ENCODE assay signal across 1 cellular context in the genomic region with DNA sequence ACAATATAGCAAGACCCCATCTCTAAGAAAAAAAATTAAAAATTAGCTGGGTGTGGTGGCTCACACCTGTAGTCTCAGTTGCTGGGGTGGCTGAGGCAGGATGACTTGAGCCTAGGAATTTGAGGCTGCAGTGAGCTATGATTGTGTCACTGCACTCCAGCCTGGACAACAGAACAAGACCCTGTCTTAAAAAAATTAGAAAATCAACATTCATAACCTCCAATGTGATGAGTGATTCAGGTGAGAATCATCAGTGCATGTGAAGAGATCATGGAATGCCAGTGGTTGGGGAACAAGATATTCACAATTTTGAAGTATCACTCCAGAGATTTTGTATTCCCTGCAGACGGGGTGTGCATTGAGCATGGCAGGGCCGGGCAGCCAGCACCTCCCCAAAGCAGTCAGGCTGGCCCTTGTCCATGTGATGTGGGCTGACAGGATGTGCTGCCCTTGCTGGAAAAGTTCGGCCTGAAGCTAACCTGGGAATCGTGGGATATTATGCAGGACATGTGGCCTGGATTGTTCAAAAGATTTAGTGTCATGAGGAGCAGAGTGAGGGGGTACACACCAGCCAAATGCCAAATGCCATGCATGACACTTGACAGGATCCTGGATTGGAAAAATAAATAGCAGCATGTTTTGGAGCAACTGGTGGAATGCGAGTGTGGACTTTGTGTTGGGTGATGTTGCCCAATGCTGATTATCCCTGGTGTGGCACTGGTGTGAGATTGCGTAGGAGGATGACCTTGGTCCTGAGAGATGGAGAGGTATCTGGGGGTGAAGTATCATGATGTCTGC.
A peak's percentile ranks its signal among the peaks of the same experiment; 100 is the strongest.
TF ChIP-seq lines count a peak whose summit lies in the region.

No MANE protein-coding gene starts in this region.

TF ChIP-seq in HepG2, 621 proteins besides CTCF, POLR2A, EP300 and RAD21 (continued from another document and continues in another):
- TF ChIP-seq KLF12 (CRISPR knock-in tag; IDR thresholded peaks at IDR 0.05; ENCODE audit: borderline replicate concordance), result no peak
- TF ChIP-seq ZBTB34 (CRISPR knock-in tag; IDR thresholded peaks at IDR 0.05), result peak; percentile 97; the same call in 1 of the 2 replicates
- peak; percentile 64; the same call in 1 of the 2 replicates for TF ChIP-seq ZNF746 (CRISPR knock-in tag; IDR thresholded peaks at IDR 0.05)
- TF ChIP-seq HNRNPLL (IDR thresholded peaks at IDR 0.05; ENCODE audit: low read depth, low read length, poor library complexity, severe bottlenecking), result no peak
- TF ChIP-seq MTERF4 (CRISPR knock-in tag; IDR thresholded peaks at IDR 0.05), result no peak; the same call in 1 of the 2 replicates
- TF ChIP-seq U2AF2 (IDR thresholded peaks at IDR 0.05; ENCODE audit: low read depth, low read length), result no peak
- no peak; the same call in 1 of the 2 replicates for TF ChIP-seq ZNF263 (CRISPR knock-in tag; IDR thresholded peaks at IDR 0.05)
- no peak for TF ChIP-seq NFE2L1 (CRISPR knock-in tag; IDR thresholded peaks at IDR 0.05; ENCODE audit: borderline replicate concordance)
- peak; percentile 93 for TF ChIP-seq TGIF2 (CRISPR knock-in tag; IDR thresholded peaks at IDR 0.05)
- no peak for TF ChIP-seq LRRFIP1 (CRISPR knock-in tag; conservative IDR thresholded peaks at IDR 0.05)
- TF ChIP-seq ATF4 (CRISPR knock-in tag; IDR thresholded peaks at IDR 0.05), result peak in 1 of 2 experiments; percentile 91; a peak in 2 of 4 replicates
- no peak for TF ChIP-seq ZNF17 (CRISPR knock-in tag; IDR thresholded peaks at IDR 0.05)
- TF ChIP-seq FOXA3 (CRISPR knock-in tag; IDR thresholded peaks at IDR 0.05), result peak; percentile 95
- TF ChIP-seq HIVEP1 (CRISPR knock-in tag; IDR thresholded peaks at IDR 0.05), result no peak
- peak; percentile 86; the same call in 1 of the 2 replicates for TF ChIP-seq ZNF790 (CRISPR knock-in tag; IDR thresholded peaks at IDR 0.05; ENCODE audit: borderline replicate concordance)
- peak; percentile 89 for TF ChIP-seq KLF6 (CRISPR knock-in tag; IDR thresholded peaks at IDR 0.05)
- TF ChIP-seq ZNF121 (CRISPR knock-in tag; IDR thresholded peaks at IDR 0.05), result peak; percentile 80
- no peak for TF ChIP-seq ZNF691 (CRISPR knock-in tag; IDR thresholded peaks at IDR 0.05; ENCODE audit: borderline replicate concordance, low read depth)
- peak; percentile 93 for TF ChIP-seq TBX3 (IDR thresholded peaks at IDR 0.05; ENCODE audit: borderline replicate concordance)
- no peak for TF ChIP-seq ZNF562 (CRISPR knock-in tag; IDR thresholded peaks at IDR 0.05; ENCODE audit: borderline replicate concordance)
- TF ChIP-seq CENPX (CRISPR knock-in tag; IDR thresholded peaks at IDR 0.05), result no peak
- TF ChIP-seq ZFP1 (CRISPR knock-in tag; IDR thresholded peaks at IDR 0.05), result peak; percentile 93
- peak; percentile 98 for TF ChIP-seq MIER3 (CRISPR knock-in tag; IDR thresholded peaks at IDR 0.05; ENCODE audit: borderline replicate concordance)
- TF ChIP-seq ZNF510 (CRISPR knock-in tag; IDR thresholded peaks at IDR 0.05; ENCODE audit: low read depth), result 0 out of 2 replicates have a peak, but pooled peaks have one; percentile 33
- no peak for TF ChIP-seq CREBL2 (CRISPR knock-in tag; IDR thresholded peaks at IDR 0.05; ENCODE audit: borderline replicate concordance)
- TF ChIP-seq ZNF549 (CRISPR knock-in tag; IDR thresholded peaks at IDR 0.05), result no peak
- TF ChIP-seq ZNF652 (CRISPR knock-in tag; IDR thresholded peaks at IDR 0.05; ENCODE audit: borderline replicate concordance, low read depth), result peak; percentile 57; the same call in 1 of the 2 replicates
- TF ChIP-seq, protein P1, sequence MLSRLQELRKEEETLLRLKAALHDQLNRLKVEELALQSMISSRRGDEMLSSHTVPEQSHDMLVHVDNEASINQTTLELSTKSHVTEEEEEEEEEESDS (CRISPR knock-in tag; IDR thresholded peaks at IDR 0.05; ENCODE audit: borderline replicate concordance), result no peak
- TF ChIP-seq, protein P2, sequence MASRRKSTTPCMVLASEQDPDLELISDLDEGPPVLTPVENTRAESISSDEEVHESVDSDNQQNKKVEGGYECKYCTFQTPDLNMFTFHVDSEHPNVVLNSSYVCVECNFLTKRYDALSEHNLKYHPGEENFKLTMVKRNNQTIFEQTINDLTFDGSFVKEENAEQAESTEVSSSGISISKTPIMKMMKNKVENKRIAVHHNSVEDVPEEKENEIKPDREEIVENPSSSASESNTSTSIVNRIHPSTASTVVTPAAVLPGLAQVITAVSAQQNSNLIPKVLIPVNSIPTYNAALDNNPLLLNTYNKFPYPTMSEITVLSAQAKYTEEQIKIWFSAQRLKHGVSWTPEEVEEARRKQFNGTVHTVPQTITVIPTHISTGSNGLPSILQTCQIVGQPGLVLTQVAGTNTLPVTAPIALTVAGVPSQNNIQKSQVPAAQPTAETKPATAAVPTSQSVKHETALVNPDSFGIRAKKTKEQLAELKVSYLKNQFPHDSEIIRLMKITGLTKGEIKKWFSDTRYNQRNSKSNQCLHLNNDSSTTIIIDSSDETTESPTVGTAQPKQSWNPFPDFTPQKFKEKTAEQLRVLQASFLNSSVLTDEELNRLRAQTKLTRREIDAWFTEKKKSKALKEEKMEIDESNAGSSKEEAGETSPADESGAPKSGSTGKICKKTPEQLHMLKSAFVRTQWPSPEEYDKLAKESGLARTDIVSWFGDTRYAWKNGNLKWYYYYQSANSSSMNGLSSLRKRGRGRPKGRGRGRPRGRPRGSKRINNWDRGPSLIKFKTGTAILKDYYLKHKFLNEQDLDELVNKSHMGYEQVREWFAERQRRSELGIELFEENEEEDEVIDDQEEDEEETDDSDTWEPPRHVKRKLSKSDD (CRISPR knock-in tag; IDR thresholded peaks at IDR 0.05; ENCODE audit: low read depth), result no peak; the same call in 1 of the 2 replicates
- 0 out of 2 replicates have a peak, but pooled peaks have one; percentile 65 for TF ChIP-seq TRIM24 (CRISPR knock-in tag; IDR thresholded peaks at IDR 0.05)
- TF ChIP-seq AKAP8 (CRISPR knock-in tag; IDR thresholded peaks at IDR 0.05), result no peak
- TF ChIP-seq SETDB1 (CRISPR knock-in tag; IDR thresholded peaks at IDR 0.05; ENCODE audit: borderline replicate concordance), result no peak
- no peak for TF ChIP-seq ZNF547 (CRISPR knock-in tag; IDR thresholded peaks at IDR 0.05)
- no peak for TF ChIP-seq ZNF660 (CRISPR knock-in tag; IDR thresholded peaks at IDR 0.05; ENCODE audit: borderline replicate concordance, low read depth)
- no peak; the same call in 1 of the 2 replicates for TF ChIP-seq ZNF672 (CRISPR knock-in tag; IDR thresholded peaks at IDR 0.05)
- TF ChIP-seq RXRA (CRISPR knock-in tag; IDR thresholded peaks at IDR 0.05), result peak; percentile 91; the same call in 1 of the 2 replicates
- no peak for TF ChIP-seq MAFG (CRISPR knock-in tag; IDR thresholded peaks at IDR 0.05)
- TF ChIP-seq KDM5B (CRISPR knock-in tag; IDR thresholded peaks at IDR 0.05; ENCODE audit: borderline replicate concordance), result no peak; the same call in 1 of the 2 replicates
- peak; percentile 97 for TF ChIP-seq PAXIP1 (CRISPR knock-in tag; conservative IDR thresholded peaks at IDR 0.05)
- no peak for TF ChIP-seq ZMAT5 (CRISPR knock-in tag; IDR thresholded peaks at IDR 0.05; ENCODE audit: borderline replicate concordance, low read depth)
- TF ChIP-seq ZNF234 (CRISPR knock-in tag; conservative IDR thresholded peaks at IDR 0.05), result no peak
- TF ChIP-seq POLR2G (IDR thresholded peaks at IDR 0.05; ENCODE audit: low read depth, low read length), result no peak
- no peak for TF ChIP-seq ZBTB46 (CRISPR knock-in tag; IDR thresholded peaks at IDR 0.05; ENCODE audit: borderline replicate concordance)
